1 cellular context compared by ENCODE assay signal in the genomic region with DNA sequence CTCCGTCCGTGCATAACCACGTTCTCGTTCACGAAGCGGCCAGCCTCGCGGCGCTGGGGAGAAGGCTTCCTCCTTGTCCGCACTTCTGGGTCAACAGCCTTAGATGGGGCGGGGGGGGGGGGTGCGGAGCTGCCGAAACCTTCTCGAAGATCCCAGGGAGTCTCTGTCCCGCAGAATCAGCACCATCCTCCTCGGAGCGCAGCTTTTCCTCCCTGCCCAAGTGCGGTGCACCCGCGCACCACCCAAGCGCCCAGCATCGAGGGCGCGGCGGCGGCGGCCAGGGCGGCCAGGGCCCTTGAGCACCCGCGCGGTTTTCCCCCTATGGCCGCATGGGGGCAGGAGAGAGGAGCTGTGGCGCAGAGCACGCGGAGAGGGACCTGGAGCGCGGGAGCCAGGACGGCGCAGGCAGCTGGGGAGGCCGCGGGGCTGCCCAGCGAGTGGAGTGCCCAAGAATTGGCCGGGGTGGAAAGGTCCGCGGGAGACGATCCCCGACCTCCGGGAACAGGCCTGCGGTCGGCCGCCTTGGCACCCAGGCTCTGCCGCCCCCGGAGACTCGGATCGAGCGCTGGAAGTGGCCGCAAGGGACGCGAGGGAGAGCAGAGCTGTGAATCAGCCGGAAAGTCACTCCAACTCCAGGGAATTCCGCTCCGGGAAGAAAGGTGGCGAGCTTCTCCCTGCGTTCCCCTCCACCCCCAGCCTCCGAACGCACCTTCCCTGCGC.
TF ChIP-seq lines count a peak whose summit lies in the region.

No MANE protein-coding gene starts in this region.

TF ChIP-seq in HepG2, 621 proteins besides CTCF, POLR2A, EP300 and RAD21 (continued from another document):
- TF ChIP-seq, protein P1, sequence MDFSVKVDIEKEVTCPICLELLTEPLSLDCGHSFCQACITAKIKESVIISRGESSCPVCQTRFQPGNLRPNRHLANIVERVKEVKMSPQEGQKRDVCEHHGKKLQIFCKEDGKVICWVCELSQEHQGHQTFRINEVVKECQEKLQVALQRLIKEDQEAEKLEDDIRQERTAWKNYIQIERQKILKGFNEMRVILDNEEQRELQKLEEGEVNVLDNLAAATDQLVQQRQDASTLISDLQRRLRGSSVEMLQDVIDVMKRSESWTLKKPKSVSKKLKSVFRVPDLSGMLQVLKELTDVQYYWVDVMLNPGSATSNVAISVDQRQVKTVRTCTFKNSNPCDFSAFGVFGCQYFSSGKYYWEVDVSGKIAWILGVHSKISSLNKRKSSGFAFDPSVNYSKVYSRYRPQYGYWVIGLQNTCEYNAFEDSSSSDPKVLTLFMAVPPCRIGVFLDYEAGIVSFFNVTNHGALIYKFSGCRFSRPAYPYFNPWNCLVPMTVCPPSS (IDR thresholded peaks at IDR 0.05): no peak
- TF ChIP-seq, protein P2, sequence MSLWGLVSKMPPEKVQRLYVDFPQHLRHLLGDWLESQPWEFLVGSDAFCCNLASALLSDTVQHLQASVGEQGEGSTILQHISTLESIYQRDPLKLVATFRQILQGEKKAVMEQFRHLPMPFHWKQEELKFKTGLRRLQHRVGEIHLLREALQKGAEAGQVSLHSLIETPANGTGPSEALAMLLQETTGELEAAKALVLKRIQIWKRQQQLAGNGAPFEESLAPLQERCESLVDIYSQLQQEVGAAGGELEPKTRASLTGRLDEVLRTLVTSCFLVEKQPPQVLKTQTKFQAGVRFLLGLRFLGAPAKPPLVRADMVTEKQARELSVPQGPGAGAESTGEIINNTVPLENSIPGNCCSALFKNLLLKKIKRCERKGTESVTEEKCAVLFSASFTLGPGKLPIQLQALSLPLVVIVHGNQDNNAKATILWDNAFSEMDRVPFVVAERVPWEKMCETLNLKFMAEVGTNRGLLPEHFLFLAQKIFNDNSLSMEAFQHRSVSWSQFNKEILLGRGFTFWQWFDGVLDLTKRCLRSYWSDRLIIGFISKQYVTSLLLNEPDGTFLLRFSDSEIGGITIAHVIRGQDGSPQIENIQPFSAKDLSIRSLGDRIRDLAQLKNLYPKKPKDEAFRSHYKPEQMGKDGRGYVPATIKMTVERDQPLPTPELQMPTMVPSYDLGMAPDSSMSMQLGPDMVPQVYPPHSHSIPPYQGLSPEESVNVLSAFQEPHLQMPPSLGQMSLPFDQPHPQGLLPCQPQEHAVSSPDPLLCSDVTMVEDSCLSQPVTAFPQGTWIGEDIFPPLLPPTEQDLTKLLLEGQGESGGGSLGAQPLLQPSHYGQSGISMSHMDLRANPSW (CRISPR knock-in tag; IDR thresholded peaks at IDR 0.05; ENCODE audit: borderline replicate concordance): no peak
- TF ChIP-seq MXI1 (IDR thresholded peaks at IDR 0.05; ENCODE audit: borderline replicate concordance, low read depth, low read length) (no peak), CHD2 (IDR thresholded peaks at IDR 0.05; ENCODE audit: low read depth, low read length) (no peak), TCF7L2 (IDR thresholded peaks at IDR 0.05; ENCODE audit: low read depth, low read length) (no peak), IRX3 (CRISPR knock-in tag; IDR thresholded peaks at IDR 0.05; ENCODE audit: borderline replicate concordance, low read depth) (no peak), FOXA1 (IDR thresholded peaks at IDR 0.05) (no peak), FOXA1 (CRISPR knock-in tag; IDR thresholded peaks at IDR 0.05) (no peak), PRPF4 (IDR thresholded peaks at IDR 0.05; ENCODE audit: low read depth, low read length, poor library complexity, severe bottlenecking) (no peak), ZNF230 (CRISPR knock-in tag; IDR thresholded peaks at IDR 0.05) (peak; percentile 78), ZSCAN21 (CRISPR knock-in tag; IDR thresholded peaks at IDR 0.05; ENCODE audit: borderline replicate concordance) (peak; percentile 76), ASH2L (IDR thresholded peaks at IDR 0.05; ENCODE audit: insufficient read length, low read depth, low read length) (peak; percentile 36)
- TF ChIP-seq, protein P3, sequence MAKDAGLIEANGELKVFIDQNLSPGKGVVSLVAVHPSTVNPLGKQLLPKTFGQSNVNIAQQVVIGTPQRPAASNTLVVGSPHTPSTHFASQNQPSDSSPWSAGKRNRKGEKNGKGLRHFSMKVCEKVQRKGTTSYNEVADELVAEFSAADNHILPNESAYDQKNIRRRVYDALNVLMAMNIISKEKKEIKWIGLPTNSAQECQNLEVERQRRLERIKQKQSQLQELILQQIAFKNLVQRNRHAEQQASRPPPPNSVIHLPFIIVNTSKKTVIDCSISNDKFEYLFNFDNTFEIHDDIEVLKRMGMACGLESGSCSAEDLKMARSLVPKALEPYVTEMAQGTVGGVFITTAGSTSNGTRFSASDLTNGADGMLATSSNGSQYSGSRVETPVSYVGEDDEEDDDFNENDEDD (CRISPR knock-in tag; IDR thresholded peaks at IDR 0.05; ENCODE audit: borderline replicate concordance): peak; percentile 99
- TF ChIP-seq, protein P4, sequence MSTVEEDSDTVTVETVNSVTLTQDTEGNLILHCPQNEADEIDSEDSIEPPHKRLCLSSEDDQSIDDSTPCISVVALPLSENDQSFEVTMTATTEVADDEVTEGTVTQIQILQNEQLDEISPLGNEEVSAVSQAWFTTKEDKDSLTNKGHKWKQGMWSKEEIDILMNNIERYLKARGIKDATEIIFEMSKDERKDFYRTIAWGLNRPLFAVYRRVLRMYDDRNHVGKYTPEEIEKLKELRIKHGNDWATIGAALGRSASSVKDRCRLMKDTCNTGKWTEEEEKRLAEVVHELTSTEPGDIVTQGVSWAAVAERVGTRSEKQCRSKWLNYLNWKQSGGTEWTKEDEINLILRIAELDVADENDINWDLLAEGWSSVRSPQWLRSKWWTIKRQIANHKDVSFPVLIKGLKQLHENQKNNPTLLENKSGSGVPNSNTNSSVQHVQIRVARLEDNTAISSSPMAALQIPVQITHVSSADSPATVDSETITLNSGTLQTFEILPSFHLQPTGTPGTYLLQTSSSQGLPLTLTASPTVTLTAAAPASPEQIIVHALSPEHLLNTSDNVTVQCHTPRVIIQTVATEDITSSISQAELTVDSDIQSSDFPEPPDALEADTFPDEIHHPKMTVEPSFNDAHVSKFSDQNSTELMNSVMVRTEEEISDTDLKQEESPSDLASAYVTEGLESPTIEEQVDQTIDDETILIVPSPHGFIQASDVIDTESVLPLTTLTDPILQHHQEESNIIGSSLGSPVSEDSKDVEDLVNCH (CRISPR knock-in tag; IDR thresholded peaks at IDR 0.05): no peak
- TF ChIP-seq, protein P5, sequence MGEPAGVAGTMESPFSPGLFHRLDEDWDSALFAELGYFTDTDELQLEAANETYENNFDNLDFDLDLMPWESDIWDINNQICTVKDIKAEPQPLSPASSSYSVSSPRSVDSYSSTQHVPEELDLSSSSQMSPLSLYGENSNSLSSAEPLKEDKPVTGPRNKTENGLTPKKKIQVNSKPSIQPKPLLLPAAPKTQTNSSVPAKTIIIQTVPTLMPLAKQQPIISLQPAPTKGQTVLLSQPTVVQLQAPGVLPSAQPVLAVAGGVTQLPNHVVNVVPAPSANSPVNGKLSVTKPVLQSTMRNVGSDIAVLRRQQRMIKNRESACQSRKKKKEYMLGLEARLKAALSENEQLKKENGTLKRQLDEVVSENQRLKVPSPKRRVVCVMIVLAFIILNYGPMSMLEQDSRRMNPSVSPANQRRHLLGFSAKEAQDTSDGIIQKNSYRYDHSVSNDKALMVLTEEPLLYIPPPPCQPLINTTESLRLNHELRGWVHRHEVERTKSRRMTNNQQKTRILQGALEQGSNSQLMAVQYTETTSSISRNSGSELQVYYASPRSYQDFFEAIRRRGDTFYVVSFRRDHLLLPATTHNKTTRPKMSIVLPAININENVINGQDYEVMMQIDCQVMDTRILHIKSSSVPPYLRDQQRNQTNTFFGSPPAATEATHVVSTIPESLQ (CRISPR knock-in tag; conservative IDR thresholded peaks at IDR 0.05): no peak
- TF ChIP-seq, protein P6, sequence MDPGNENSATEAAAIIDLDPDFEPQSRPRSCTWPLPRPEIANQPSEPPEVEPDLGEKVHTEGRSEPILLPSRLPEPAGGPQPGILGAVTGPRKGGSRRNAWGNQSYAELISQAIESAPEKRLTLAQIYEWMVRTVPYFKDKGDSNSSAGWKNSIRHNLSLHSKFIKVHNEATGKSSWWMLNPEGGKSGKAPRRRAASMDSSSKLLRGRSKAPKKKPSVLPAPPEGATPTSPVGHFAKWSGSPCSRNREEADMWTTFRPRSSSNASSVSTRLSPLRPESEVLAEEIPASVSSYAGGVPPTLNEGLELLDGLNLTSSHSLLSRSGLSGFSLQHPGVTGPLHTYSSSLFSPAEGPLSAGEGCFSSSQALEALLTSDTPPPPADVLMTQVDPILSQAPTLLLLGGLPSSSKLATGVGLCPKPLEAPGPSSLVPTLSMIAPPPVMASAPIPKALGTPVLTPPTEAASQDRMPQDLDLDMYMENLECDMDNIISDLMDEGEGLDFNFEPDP (CRISPR knock-in tag; conservative IDR thresholded peaks at IDR 0.05): no peak
- TF ChIP-seq, protein P7, sequence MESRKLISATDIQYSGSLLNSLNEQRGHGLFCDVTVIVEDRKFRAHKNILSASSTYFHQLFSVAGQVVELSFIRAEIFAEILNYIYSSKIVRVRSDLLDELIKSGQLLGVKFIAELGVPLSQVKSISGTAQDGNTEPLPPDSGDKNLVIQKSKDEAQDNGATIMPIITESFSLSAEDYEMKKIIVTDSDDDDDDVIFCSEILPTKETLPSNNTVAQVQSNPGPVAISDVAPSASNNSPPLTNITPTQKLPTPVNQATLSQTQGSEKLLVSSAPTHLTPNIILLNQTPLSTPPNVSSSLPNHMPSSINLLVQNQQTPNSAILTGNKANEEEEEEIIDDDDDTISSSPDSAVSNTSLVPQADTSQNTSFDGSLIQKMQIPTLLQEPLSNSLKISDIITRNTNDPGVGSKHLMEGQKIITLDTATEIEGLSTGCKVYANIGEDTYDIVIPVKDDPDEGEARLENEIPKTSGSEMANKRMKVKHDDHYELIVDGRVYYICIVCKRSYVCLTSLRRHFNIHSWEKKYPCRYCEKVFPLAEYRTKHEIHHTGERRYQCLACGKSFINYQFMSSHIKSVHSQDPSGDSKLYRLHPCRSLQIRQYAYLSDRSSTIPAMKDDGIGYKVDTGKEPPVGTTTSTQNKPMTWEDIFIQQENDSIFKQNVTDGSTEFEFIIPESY (CRISPR knock-in tag; IDR thresholded peaks at IDR 0.05): peak; percentile 76
- TF ChIP-seq, protein P8, sequence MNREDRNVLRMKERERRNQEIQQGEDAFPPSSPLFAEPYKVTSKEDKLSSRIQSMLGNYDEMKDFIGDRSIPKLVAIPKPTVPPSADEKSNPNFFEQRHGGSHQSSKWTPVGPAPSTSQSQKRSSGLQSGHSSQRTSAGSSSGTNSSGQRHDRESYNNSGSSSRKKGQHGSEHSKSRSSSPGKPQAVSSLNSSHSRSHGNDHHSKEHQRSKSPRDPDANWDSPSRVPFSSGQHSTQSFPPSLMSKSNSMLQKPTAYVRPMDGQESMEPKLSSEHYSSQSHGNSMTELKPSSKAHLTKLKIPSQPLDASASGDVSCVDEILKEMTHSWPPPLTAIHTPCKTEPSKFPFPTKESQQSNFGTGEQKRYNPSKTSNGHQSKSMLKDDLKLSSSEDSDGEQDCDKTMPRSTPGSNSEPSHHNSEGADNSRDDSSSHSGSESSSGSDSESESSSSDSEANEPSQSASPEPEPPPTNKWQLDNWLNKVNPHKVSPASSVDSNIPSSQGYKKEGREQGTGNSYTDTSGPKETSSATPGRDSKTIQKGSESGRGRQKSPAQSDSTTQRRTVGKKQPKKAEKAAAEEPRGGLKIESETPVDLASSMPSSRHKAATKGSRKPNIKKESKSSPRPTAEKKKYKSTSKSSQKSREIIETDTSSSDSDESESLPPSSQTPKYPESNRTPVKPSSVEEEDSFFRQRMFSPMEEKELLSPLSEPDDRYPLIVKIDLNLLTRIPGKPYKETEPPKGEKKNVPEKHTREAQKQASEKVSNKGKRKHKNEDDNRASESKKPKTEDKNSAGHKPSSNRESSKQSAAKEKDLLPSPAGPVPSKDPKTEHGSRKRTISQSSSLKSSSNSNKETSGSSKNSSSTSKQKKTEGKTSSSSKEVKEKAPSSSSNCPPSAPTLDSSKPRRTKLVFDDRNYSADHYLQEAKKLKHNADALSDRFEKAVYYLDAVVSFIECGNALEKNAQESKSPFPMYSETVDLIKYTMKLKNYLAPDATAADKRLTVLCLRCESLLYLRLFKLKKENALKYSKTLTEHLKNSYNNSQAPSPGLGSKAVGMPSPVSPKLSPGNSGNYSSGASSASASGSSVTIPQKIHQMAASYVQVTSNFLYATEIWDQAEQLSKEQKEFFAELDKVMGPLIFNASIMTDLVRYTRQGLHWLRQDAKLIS (CRISPR knock-in tag; IDR thresholded peaks at IDR 0.05): no peak
- TF ChIP-seq, protein P9, sequence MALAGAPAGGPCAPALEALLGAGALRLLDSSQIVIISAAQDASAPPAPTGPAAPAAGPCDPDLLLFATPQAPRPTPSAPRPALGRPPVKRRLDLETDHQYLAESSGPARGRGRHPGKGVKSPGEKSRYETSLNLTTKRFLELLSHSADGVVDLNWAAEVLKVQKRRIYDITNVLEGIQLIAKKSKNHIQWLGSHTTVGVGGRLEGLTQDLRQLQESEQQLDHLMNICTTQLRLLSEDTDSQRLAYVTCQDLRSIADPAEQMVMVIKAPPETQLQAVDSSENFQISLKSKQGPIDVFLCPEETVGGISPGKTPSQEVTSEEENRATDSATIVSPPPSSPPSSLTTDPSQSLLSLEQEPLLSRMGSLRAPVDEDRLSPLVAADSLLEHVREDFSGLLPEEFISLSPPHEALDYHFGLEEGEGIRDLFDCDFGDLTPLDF (CRISPR knock-in tag; IDR thresholded peaks at IDR 0.05): peak; percentile 65; the same call in 1 of the 2 replicates
TF ChIP-seq in HepG2: peak in this region for 261.
